8 cellular contexts compared by ENCODE assay signal in the genomic region with DNA sequence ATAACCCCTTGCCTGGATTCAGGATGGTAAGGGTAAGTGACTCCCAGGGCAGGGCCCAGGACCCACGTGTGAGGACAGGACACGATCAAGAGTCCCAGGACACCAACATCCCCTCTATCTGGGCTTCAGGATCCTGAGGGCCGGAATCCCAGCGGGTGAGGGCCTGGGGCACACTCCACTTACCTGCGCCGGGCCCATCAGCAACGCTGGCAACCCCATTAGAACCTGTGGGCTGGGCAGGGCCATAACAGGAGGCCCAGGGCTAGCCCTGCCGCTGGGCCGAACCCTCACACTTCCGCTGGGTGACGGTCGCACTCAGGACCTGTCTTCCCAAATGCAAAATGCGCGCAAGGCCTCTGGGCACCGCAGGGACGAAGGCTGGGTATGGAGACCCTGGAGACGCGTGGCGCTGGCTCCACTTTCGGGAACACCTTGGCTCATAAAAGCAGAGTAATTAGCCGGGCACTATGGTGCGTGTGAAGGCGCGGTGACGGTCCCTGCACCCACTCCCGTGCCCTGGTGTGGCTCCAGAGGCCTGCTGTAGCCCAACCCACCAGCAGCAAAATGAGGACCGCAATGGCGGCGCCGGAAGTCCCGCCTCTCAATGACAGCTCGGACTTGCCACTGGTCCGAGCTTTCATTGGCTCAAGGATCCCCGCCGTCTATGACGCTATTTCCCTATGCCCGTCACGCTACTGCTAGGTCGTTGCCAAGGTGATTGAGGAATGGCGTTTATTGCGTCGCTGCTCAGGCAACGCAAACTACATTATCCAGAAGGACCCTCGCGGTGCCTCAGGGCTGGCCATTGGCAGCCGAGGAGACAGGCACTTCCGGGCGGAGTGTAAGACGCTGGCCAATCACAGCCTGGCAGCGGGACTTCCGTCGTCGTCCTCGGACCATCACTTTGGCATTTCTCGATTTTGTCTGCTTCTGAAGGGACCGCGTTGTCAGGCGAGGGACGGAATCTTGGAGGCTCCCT.
DNase-seq lines count a peak whose midpoint lies in the region; ATAC-seq and TF ChIP-seq lines count a peak whose summit lies in the region.

A gene (minus strand): TSS at position 578 of the 979 bp plus-strand sequence. CDS start 332 bp downstream, at position 246.

- ATAC-seq in GM19035 (IDR thresholded peaks at IDR 0.05; ENCODE audit: unreplicated experiment) = peak; percentile 96
- peak; percentile 96 for ATAC-seq in HG03378 (IDR thresholded peaks at IDR 0.05; ENCODE audit: unreplicated experiment)

- peak within 1 kb of the TSS; percentile 64 for H3K27ac Mint-ChIP-seq in nephron progenitor cell

- TF ChIP-seq CTCF in AG04449 (IDR thresholded peaks at IDR 0.05; ENCODE audit: insufficient read depth, low read length, missing control alignments) (no peak), nephron progenitor cell (IDR thresholded peaks at IDR 0.05) (no peak)

- peaks cover 45% of the 10 kb centered on the region for H3K27me3 Mint-ChIP-seq in nephron progenitor cell (ENCODE audit: low read depth, poor library complexity)

- DNase-seq in AG04449 (ENCODE audit: low read depth, low spot score) = peak; percentile 98
- DNase-seq in OCI-M2 (lab: John Stamatoyannopoulos, UW; ENCODE audit: unreplicated experiment) = peak; percentile 48
- peak; percentile 97 for DNase-seq in activated effector memory CD4-positive, alpha-beta T cell treated with anti-CD3 and anti-CD28 coated beads, Interleukin-2, amount 50 U/mL, for 16 hours
- DNase-seq in fibroblast of the conjunctiva (ENCODE audit: low read depth) = peak; percentile 100
- peak; percentile 86 for DNase-seq in nephron progenitor cell
- peak; percentile 96 for DNase-seq in stimulated activated naive CD4-positive, alpha-beta T cell treated with Interleukin-2 at 50 U/mL for 16 hours (lab: John Stamatoyannopoulos, UW)

- peaks cover 13% of the 10 kb centered on the region for H3K4me1 Mint-ChIP-seq in nephron progenitor cell

- peak within 1 kb of the TSS; percentile 90 for H3K4me3 Mint-ChIP-seq in nephron progenitor cell

- H3K4me3 ChIP-seq in AG04449 (ENCODE audit: low read depth, low read length) = peak within 1 kb of the TSS; percentile 92

- H3K9me3 Mint-ChIP-seq in nephron progenitor cell = peaks cover 90% of the 10 kb centered on the region

- POLR2A ChIA-PET in AG04449 (lab: Yijun Ruan, JAX) = interaction anchor here (0.8 to 1.0 kb wide), 5 partner anchors 10 to 79 kb away, joined by 3 to 5 read pairs (median 3); a partner anchor contains a TSS

- CTCF ChIA-PET in AG04449 (lab: Yijun Ruan, JAX) = no interaction called here

- H3K36me3 Mint-ChIP-seq in nephron progenitor cell (ENCODE audit: low read depth) = peaks cover 64% of the 10 kb centered on the region

Comparison
In these comparisons a context has a peak if more than half of its experiments do, and no peak if none do; other contexts are left out.
1. Peak in every context shown above with its lines: DNase-seq, ATAC-seq and H3K4me3 ChIP-seq.
2. DNase-seq: peak in every context shown above with its lines; median percentile 100 in fibroblast of the conjunctiva; 98 in AG04449; 97 in activated effector memory CD4-positive, alpha-beta T cell treated with anti-CD3 and anti-CD28 coated beads, Interleukin-2, amount 50 U/mL, for 16 hours; 96 in stimulated activated naive CD4-positive, alpha-beta T cell treated with Interleukin-2 at 50 U/mL for 16 hours; 86 in nephron progenitor cell; 48 in OCI-M2.